9 cellular contexts compared by ENCODE assay signal in the genomic region with DNA sequence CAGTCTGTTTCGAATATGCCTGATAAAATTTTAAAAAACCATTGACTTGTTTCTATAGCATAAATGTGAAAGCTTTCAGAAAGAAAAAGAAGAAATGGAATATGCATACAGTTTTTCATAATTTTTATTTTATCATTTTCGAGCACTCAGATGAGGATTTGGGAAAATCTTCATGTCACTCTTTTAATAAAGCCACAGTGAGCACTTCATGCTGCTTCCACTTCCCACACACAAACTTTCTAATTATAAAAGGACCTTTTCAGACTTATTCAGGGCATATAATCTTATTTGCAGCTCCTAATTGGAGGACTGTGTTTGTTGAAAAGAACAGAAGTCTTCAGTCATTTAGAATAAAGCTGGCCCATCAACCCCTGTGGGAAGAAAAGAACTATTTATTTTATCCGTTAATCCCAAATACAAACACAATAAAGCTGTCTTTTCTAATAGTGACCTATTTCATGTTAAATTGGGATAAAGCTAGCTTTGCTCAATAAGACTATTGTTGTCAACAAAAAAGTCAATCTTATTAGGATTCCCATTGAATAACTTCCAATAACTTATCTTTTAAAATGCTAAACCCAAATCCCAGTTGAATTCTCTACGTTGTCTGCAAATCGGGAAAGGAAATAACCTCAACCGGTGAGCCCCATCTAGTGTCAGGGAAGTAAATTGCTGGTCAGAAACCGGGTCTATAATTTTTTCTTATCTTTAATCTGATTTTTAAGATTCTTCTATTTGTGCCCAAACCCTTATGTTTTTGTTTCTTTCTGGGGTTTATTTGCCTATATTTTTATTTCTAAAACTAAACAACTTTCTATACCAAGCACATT.
DNase-seq lines count a peak whose midpoint lies in the region; ATAC-seq and TF ChIP-seq lines count a peak whose summit lies in the region.
"Had no signal": no experiment of that assay in that cellular context is flagged by ENCODE, and none has a peak within 500 bp of the region (broad histone marks: within the 10 kb centered on the region; RNA-seq: fewer than 3 reads in every experiment).

No MANE protein-coding gene starts in this region.

- no peak overlapping the region for H3K18ac ChIP-seq in neuronal stem cell (ENCODE audit: low read length)

- H3K9me3 ChIP-seq in A673 (ENCODE audit: low read depth, low read length, poor library complexity, severe bottlenecking) (no peaks in the 10 kb centered on the region), Peyer's patch (no peaks in the 10 kb centered on the region), neuronal stem cell (replicated peaks in 1 of 2; ENCODE audit: control insufficient read depth in 2 of 2, insufficient read depth in 1 of 2, low read depth in 1 of 2, low read length in 2 of 2) (no peaks in the 10 kb centered on the region)
- no peaks in the 10 kb centered on the region for H3K9me3 ChIP-seq in CD8-positive, alpha-beta T cell (ENCODE audit: low read length)

- H4K91ac ChIP-seq in neuronal stem cell (ENCODE audit: low read depth, low read length, poor library complexity) = no peak overlapping the region

- no peak overlapping the region for H3K23ac ChIP-seq in neuronal stem cell (ENCODE audit: low read depth, low read length, poor library complexity)

- H3K27ac ChIP-seq in A673 (ENCODE audit: low read depth, low read length, poor library complexity, severe bottlenecking) (no peak overlapping the region), Peyer's patch (no peak overlapping the region), neuronal stem cell (replicated peaks; ENCODE audit: low read length) (no peak overlapping the region)
- H3K27ac ChIP-seq in CD8-positive, alpha-beta T cell (ENCODE audit: low read depth, low read length) = no peak overlapping the region
- H3K27ac ChIP-seq: epithelial cell of prostate had no signal

- ATAC-seq in CD8-positive, alpha-beta T cell = no peak

- H3K4me3 Mint-ChIP-seq in CD8-positive, alpha-beta T cell = no peak overlapping the region

- no peaks in the 10 kb centered on the region for H3K36me3 Mint-ChIP-seq in CD8-positive, alpha-beta T cell

- POLR2A ChIA-PET in A673 (lab: Charles Lee; ENCODE audit: low non-redundant PET) = no interaction called here
- POLR2A ChIA-PET in CD8-positive, alpha-beta T cell (lab: Charles Lee) = no interaction called here

- no peak overlapping the region for H3K9ac ChIP-seq in neuronal stem cell (ENCODE audit: low read depth, low read length, poor library complexity)

- TF ChIP-seq CTCF in A673 (conservative IDR thresholded peaks at IDR 0.05; ENCODE audit: low read depth, low read length) (peak; percentile 57), GM13976 (IDR thresholded peaks at IDR 0.05; ENCODE audit: borderline replicate concordance, control extremely low read depth, extremely low read depth, insufficient read depth, missing control alignments) (no peak), Peyer's patch (IDR thresholded peaks at IDR 0.05) (peak in 5 of 6 experiments; percentile 19 to 49 (median 45))
- TF ChIP-seq CTCF in CD8-positive, alpha-beta T cell (IDR thresholded peaks at IDR 0.05) = no peak

- H2BK12ac ChIP-seq in neuronal stem cell (ENCODE audit: low read length) = no peak overlapping the region

- peaks cover 21% of the 10 kb centered on the region for H3K27me3 Mint-ChIP-seq in CD8-positive, alpha-beta T cell (ENCODE audit: low read depth)

- TF ChIP-seq POLR2A in Peyer's patch (IDR thresholded peaks at IDR 0.05) = no peak

- no peak overlapping the region for H2AFZ ChIP-seq in neuronal stem cell (ENCODE audit: low read length)

- CTCF ChIA-PET in A673 (lab: Charles Lee) = no interaction called here
- CTCF ChIA-PET in CD8-positive, alpha-beta T cell (lab: Charles Lee) = no interaction called here

- in situ Hi-C loops in GM13976 (cut with MboI; ENCODE audit: low sequenced_read_pairs, unreplicated experiment) = no loop called here

- H2BK15ac ChIP-seq in neuronal stem cell (ENCODE audit: low read length) = no peak overlapping the region

- intact Hi-C loops in A673 (cut with micrococcal nuclease; ENCODE audit: unreplicated experiment) = loop anchor here (5.0 kb wide), 1 partner anchor 118 kb away; no protein-coding TSS in a partner anchor
- intact Hi-C loops in CD8-positive, alpha-beta T cell (cut with DNase I, micrococcal nuclease) = no loop called here

- H3K79me1 ChIP-seq in neuronal stem cell (ENCODE audit: low read depth, low read length) = no peaks in the 10 kb centered on the region

- H3K4me3 ChIP-seq in A673 (ENCODE audit: low read depth, low read length, poor library complexity, severe bottlenecking) (no peak overlapping the region), Peyer's patch (no peak overlapping the region), neuronal stem cell (ENCODE audit: low read length in 2 of 2) (no peak overlapping the region)
- H3K4me3 ChIP-seq in CD8-positive, alpha-beta T cell (ENCODE audit: low read depth, low read length) = no peak overlapping the region

- H2AK5ac ChIP-seq in neuronal stem cell (ENCODE audit: low read depth, low read length) = no peak overlapping the region

- H3K4me1 ChIP-seq in A673 (ENCODE audit: insufficient read depth, low read length, poor library complexity, severe bottlenecking) (no peaks in the 10 kb centered on the region), Peyer's patch (no peaks in the 10 kb centered on the region), neuronal stem cell (ENCODE audit: control insufficient read depth in 2 of 2, insufficient read depth in 1 of 2, low read depth in 1 of 2, low read length in 2 of 2) (no peaks in the 10 kb centered on the region)
- no peaks in the 10 kb centered on the region for H3K4me1 ChIP-seq in CD8-positive, alpha-beta T cell (ENCODE audit: insufficient read depth, low read length)

- no TSS peak for BruUV-seq in A673 (replicated peaks; lab: Mats Ljungman, UMichigan)

- no peaks in the 10 kb centered on the region for H3K4me1 Mint-ChIP-seq in CD8-positive, alpha-beta T cell (ENCODE audit: low read depth)

- H2BK5ac ChIP-seq in neuronal stem cell (ENCODE audit: low read length) = no peak overlapping the region

- DNase-seq in A673 (ENCODE audit: low spot score) (peak; percentile 45), GM13976 (ENCODE audit: low spot score) (peak; percentile 37), Peyer's patch (no peak), fibroblast of gingiva (ENCODE audit: low read depth) (peak; percentile 16), neuronal stem cell (ENCODE audit: low spot score) (peak; percentile 47), T-helper 2 cell (no peak)
- no peak for DNase-seq in CD8-positive, alpha-beta T cell
- DNase-seq in stimulated activated CD4-positive, alpha-beta T cell treated with anti-CD3 and anti-CD28 coated beads, Interleukin-2, amount 100 ng/mL, for 48 hours = no peak

- no CpG with 5 or more reads among the region's 7 CpGs for WGBS in neuronal stem cell (ENCODE audit: extremely low coverage in 2 of 2, insufficient read length in 2 of 2, insufficient replicate concordance in 1 of 2), 2 donors

- H4K8ac ChIP-seq in neuronal stem cell (ENCODE audit: low read depth, low read length) = no peak overlapping the region

- no peak overlapping the region for H3K27ac Mint-ChIP-seq in CD8-positive, alpha-beta T cell

- H3K36me3 ChIP-seq in A673 (ENCODE audit: insufficient read depth, low read length, poor library complexity, severe bottlenecking) = no peaks in the 10 kb centered on the region
- no peaks in the 10 kb centered on the region for H3K36me3 ChIP-seq in Peyer's patch
- no peaks in the 10 kb centered on the region for H3K36me3 ChIP-seq in neuronal stem cell (replicated peaks in 1 of 2; ENCODE audit: control insufficient read depth in 2 of 2, insufficient read depth in 2 of 2, low read length in 2 of 2)
- H3K36me3 ChIP-seq in CD8-positive, alpha-beta T cell (ENCODE audit: insufficient read depth, low read length) = no peaks in the 10 kb centered on the region

- H3K14ac ChIP-seq in neuronal stem cell (ENCODE audit: low read length) = no peak overlapping the region

- H3K4me2 ChIP-seq in neuronal stem cell (ENCODE audit: insufficient read depth, low read length, poor library complexity, severe bottlenecking) = no peak overlapping the region

- H3K9me3 Mint-ChIP-seq in CD8-positive, alpha-beta T cell = no peaks in the 10 kb centered on the region

- H2BK120ac ChIP-seq in neuronal stem cell (ENCODE audit: low read depth, low read length) = no peak overlapping the region

- no peak overlapping the region for H3K4ac ChIP-seq in neuronal stem cell (ENCODE audit: low read length)

- H3K27me3 ChIP-seq in A673 (replicated peaks; ENCODE audit: insufficient read depth, low read depth, low read length, poor library complexity) (no peaks in the 10 kb centered on the region), Peyer's patch (no peaks in the 10 kb centered on the region), neuronal stem cell (ENCODE audit: control insufficient read depth in 3 of 3, insufficient read depth in 3 of 3, low read depth in 1 of 3, low read length in 3 of 3) (peaks cover 0 to 6% (median 0%) of the 10 kb centered on the region in 3 experiments)
- H3K27me3 ChIP-seq in CD8-positive, alpha-beta T cell (ENCODE audit: insufficient read depth, low read length) = no peaks in the 10 kb centered on the region

Comparison
In these comparisons a context has a peak if more than half of its experiments do, and no peak if none do; other contexts are left out.
1. DNase-seq: peak in A673 (single experiment), GM13976 (single experiment), fibroblast of gingiva (single experiment) and neuronal stem cell (single experiment); none in Peyer's patch (0 of 3), CD8-positive, alpha-beta T cell (0 of 7), T-helper 2 cell (0 of 5) and stimulated activated CD4-positive, alpha-beta T cell treated with anti-CD3 and anti-CD28 coated beads, Interleukin-2, amount 100 ng/mL, for 48 hours (0 of 2).
2. CTCF ChIP-seq: peak in A673 (single experiment) and Peyer's patch (5 of 6); none in GM13976 (single experiment) and CD8-positive, alpha-beta T cell (single experiment).